Comparison of ENCODE assay signal across 8 cellular contexts in genomic region chr7:150778738-150779301, GRCh38. TPM values are rescaled to one million over a fixed set of nuclear protein-coding genes. Genes with fewer than 3 reads are reported as not detected.
DNase-seq lines count a peak whose midpoint lies in the region; ATAC-seq lines count a peak whose summit lies in the region.

No MANE protein-coding gene starts in this region.

- DNase-seq in Ammon's horn (ENCODE audit: low spot score) (peak; percentile 84), H7 (peak; percentile 72), NCI-H2196 treated with DMSO at 0.1 percent for 48 hours (lab: John Stamatoyannopoulos, UW; ENCODE audit: unreplicated experiment) (peak; percentile 55), cerebellar nuclear complex (lab: John Stamatoyannopoulos, UW) (peak; percentile 13 to 27), left lobe of liver (ENCODE audit: low spot score) (peak; percentile 91)
- peak; percentile 56 for DNase-seq in activated CD4-positive, alpha-beta T cell treated with anti-CD3 and anti-CD28 coated beads for 1 hour
- peak; percentile 80 for DNase-seq in stimulated activated CD4-positive, alpha-beta T cell treated with anti-CD3 and anti-CD28 coated beads, Interleukin-4, amount 100 ng/mL, for 24 hours

- ATAC-seq in left lobe of liver (peak; percentile 84), GM21423 (IDR thresholded peaks at IDR 0.05; ENCODE audit: unreplicated experiment) (no peak)

- no peak overlapping the region for H3K4me3 ChIP-seq in H7 (ENCODE audit: insufficient read depth, low read depth, low read length)

- H3K36me3 ChIP-seq in H7 (replicated peaks; ENCODE audit: control insufficient read depth, insufficient read depth, low read length): no peaks in the 10 kb centered on the region

- H3K27me3 ChIP-seq in H7 (ENCODE audit: control insufficient read depth, insufficient read depth, low read length): no peaks in the 10 kb centered on the region

RNA-seq across cellular contexts. Expression of gene TMEM176B, which starts 21.3 kb away (rescaled TPM):
- 0.37 and 0.80 TPM in 2 replicates for total RNA-seq in H7 (2014; rRNA removed; shearing (Covaris generic))
- 906 TPM for total RNA-seq in left lobe of liver

RNA-seq across cellular contexts. Expression of gene TMEM176A, which starts 21.7 kb away (rescaled TPM):
- not detected in 2 replicates for total RNA-seq in H7 (2014; rRNA removed; shearing (Covaris generic))
- 449 TPM for total RNA-seq in left lobe of liver

RNA-seq across cellular contexts. Expression of gene GIMAP5, which starts 41.6 kb away (rescaled TPM):
- total RNA-seq in H7 (2014; rRNA removed; shearing (Covaris generic)): not detected in 2 replicates
- 3.7 TPM for total RNA-seq in left lobe of liver

Comparison
In these comparisons a context has a peak if more than half of its experiments do, and no peak if none do; other contexts are left out.
1. DNase-seq: peak in every context shown above with its lines; median percentile 91 in left lobe of liver; 84 in Ammon's horn; 80 in stimulated activated CD4-positive, alpha-beta T cell treated with anti-CD3 and anti-CD28 coated beads, Interleukin-4, amount 100 ng/mL, for 24 hours; 72 in H7; 56 in activated CD4-positive, alpha-beta T cell treated with anti-CD3 and anti-CD28 coated beads for 1 hour; 55 in NCI-H2196 treated with DMSO at 0.1 percent for 48 hours; 20 in cerebellar nuclear complex.
2. RNA of gene TMEM176B, which starts 21.3 kb away (total RNA-seq): 906 TPM in left lobe of liver (single experiment); 0.37 to 0.80 TPM in H7; every median in the first group is over 100 times any median in the second.
3. RNA of gene TMEM176A, which starts 21.7 kb away (total RNA-seq): 449 TPM in left lobe of liver (single experiment); not detected in H7; every median in the first group is over 100 times any median in the second.